In genomic region chr1:61139324-61140055, GRCh38 we compare ENCODE assay signal across 12 cellular contexts. TPM values are rescaled to one million over a fixed set of nuclear protein-coding genes. Genes with fewer than 3 reads are reported as not detected.
DNase-seq lines count a peak whose midpoint lies in the region; ATAC-seq, FAIRE-seq and TF ChIP-seq lines count a peak whose summit lies in the region.
"Had no signal": no experiment of that assay in that cellular context is flagged by ENCODE, and none has a peak within 500 bp of the region (broad histone marks: within the 10 kb centered on the region; RNA-seq: fewer than 3 reads in every experiment).

No MANE protein-coding gene starts in this region.

- no peak for TF ChIP-seq CTCF in fibroblast of mammary gland (conservative IDR thresholded peaks at IDR 0.05; ENCODE audit: control insufficient read depth, insufficient read depth, low read depth, low read length)
- TF ChIP-seq CTCF in thyroid gland (IDR thresholded peaks at IDR 0.05) = no peak

- intact Hi-C loops in thyroid gland (cut with DNase I) = no loop called here

- WGBS in thyroid gland, 2 donors = 36 to 38% methylated on average over 11 of the region's 11 CpGs

- ATAC-seq in GM18858 (IDR thresholded peaks at IDR 0.05; ENCODE audit: unreplicated experiment) (no peak), HG03521 (IDR thresholded peaks at IDR 0.05; ENCODE audit: unreplicated experiment) (no peak)
- ATAC-seq: GM12878 had no signal

- H3K27me3 ChIP-seq in thyroid gland = no peaks in the 10 kb centered on the region

- no peaks in the 10 kb centered on the region for H3K9me3 ChIP-seq in thyroid gland

- no peak overlapping the region for H3K4me3 ChIP-seq in fibroblast of mammary gland (ENCODE audit: control insufficient read depth, low read depth, low read length)
- H3K4me3 ChIP-seq in thyroid gland (replicated peaks in 1 of 3) = no peak overlapping the region
- H3K4me3 ChIP-seq: GM12878 had no signal

- no peak for TF ChIP-seq POLR2A in thyroid gland (IDR thresholded peaks at IDR 0.05)
- no peak for TF ChIP-seq POLR2A in GM12892 (IDR thresholded peaks at IDR 0.05; ENCODE audit: low read depth, low read length)

- H3K4me1 ChIP-seq in thyroid gland = peaks cover 88 to 98% of the 10 kb centered on the region in 2 donors

- DNase-seq in DMS79 treated with DMSO at 0.1 percent for 48 hours (lab: John Stamatoyannopoulos, UW) = peak; percentile 75
- DNase-seq in DMS79 (lab: John Stamatoyannopoulos, UW) = no peak
- DNase-seq in SKM-1 (lab: John Stamatoyannopoulos, UW; ENCODE audit: unreplicated experiment) = peak; percentile 79
- peak; percentile 74 for DNase-seq in fibroblast of mammary gland (ENCODE audit: low read depth)
- DNase-seq in thyroid gland = peak in 1 of 2 donors; percentile 23
- no peak for DNase-seq in GM12892 (ENCODE audit: insufficient read length)
- DNase-seq: nucleus accumbens had no signal

- FAIRE-seq in GM12892 (lab: Jason Lieb, UNC) = no peak
- FAIRE-seq: GM12878, H1 had no signal

- H3K27ac ChIP-seq in thyroid gland = peak overlapping the region; percentile 59 to 84 (median 60)
- H3K27ac ChIP-seq: 22Rv1 had no signal

- no peaks in the 10 kb centered on the region for H3K36me3 ChIP-seq in thyroid gland

RNA-seq across cellular contexts. Expression of gene NFIA, which starts 57.1 kb away (rescaled TPM):
- total RNA-seq in thyroid gland = 100 to 1,000 TPM; 105 to 149 (median 118) TPM
- not detected for polyA plus RNA-seq in GM12892 (2012; ENCODE audit: missing spikeins)

Comparison
In these comparisons a context has a peak if more than half of its experiments do, and no peak if none do; other contexts are left out.
1. DNase-seq: peak in DMS79 treated with DMSO at 0.1 percent for 48 hours (single experiment), SKM-1 (single experiment) and fibroblast of mammary gland (single experiment); none in DMS79 (single experiment) and GM12892 (single experiment).